In genomic region chr4:37469286-37469685, GRCh38 we compare ENCODE assay signal across 34 cellular contexts.
"Had no signal": no experiment of that assay in that cellular context is flagged by ENCODE, and none has a peak within 500 bp of the region (broad histone marks: within the 10 kb centered on the region; RNA-seq: fewer than 3 reads in every experiment).

No MANE protein-coding gene starts in this region.

- H3K9me3 ChIP-seq: adrenal gland, body of pancreas, breast epithelium had no signal

- H3K27ac Mint-ChIP-seq: activated B cell treated with CpG ODN at 0.5 μM for 24 hours; activated CD4-positive, alpha-beta memory T cell treated with anti-CD3 and anti-CD28 coated beads for 36 hours; activated CD4-positive, alpha-beta T cell treated with anti-CD3 and anti-CD28 coated beads, Interleukin-2, amount 10 ng/mL, durations not matched to agents 24 days and 14 days; activated CD8-positive, alpha-beta T cell treated with anti-CD3 and anti-CD28 coated beads for 36 hours; activated naive CD4-positive, alpha-beta T cell treated with anti-CD3 and anti-CD28 coated beads for 36 hours; activated naive CD4-positive, alpha-beta T cell treated with anti-CD3 and anti-CD28 coated beads, Interleukin-2, amount 50 U/mL, for 72 hours; activated naive CD8-positive, alpha-beta T cell treated with anti-CD3 and anti-CD28 coated beads for 36 hours; activated T-cell treated with anti-CD3 and anti-CD28 coated beads, Interleukin-2, amount 50 U/mL, for 72 hours; activated T-helper 1 cell treated with anti-CD3 and anti-CD28 coated beads, Interleukin-12 subunit alpha, Interleukin-12 subunit beta, Interleukin-2, Interleukin-4 antibody, amounts not matched to agents 30 ng/mL and 10 ng/mL and 1 ng/mL, durations not matched to agents 14 hours and 24 hours and 36 hours; activated T-helper 17 cell treated with anti-CD3 and anti-CD28 coated beads, Interleukin-2, amount 50 U/mL, for 72 hours; T-helper 1 cell treated with Interleukin-12 subunit alpha and Interleukin-12 subunit beta and Interleukin-4 antibody, amounts not matched to agents 30 μg/mL and 1 μg/mL, for 36 hours; T-helper 2 cell treated with Interferon-gamma antibody and Interleukin-4, amounts not matched to agents 5 μg/mL and 100 μg/mL, for 36 hours had no signal

- H3K4me1 Mint-ChIP-seq: activated CD4-positive, alpha-beta T cell treated with anti-CD3 and anti-CD28 coated beads, Interleukin-2, amount 10 ng/mL, durations not matched to agents 24 days and 14 days; activated T-helper 17 cell treated with anti-CD3 and anti-CD28 coated beads, Interleukin-2, amount 50 U/mL, for 72 hours had no signal

- H3K27me3 ChIP-seq: adrenal gland, body of pancreas, brain microvascular endothelial cell, breast epithelium had no signal

- H3K4me3 ChIP-seq: adrenal gland, body of pancreas, breast epithelium had no signal

- H3K4me3 Mint-ChIP-seq: activated B cell treated with CpG ODN at 0.5 μM for 24 hours; activated CD4-positive, alpha-beta memory T cell treated with anti-CD3 and anti-CD28 coated beads for 36 hours; activated CD4-positive, alpha-beta T cell treated with anti-CD3 and anti-CD28 coated beads, Interleukin-2, amount 10 ng/mL, durations not matched to agents 24 days and 14 days; activated CD8-positive, alpha-beta T cell treated with anti-CD3 and anti-CD28 coated beads for 36 hours; activated naive CD4-positive, alpha-beta T cell treated with anti-CD3 and anti-CD28 coated beads for 36 hours; activated naive CD8-positive, alpha-beta T cell treated with anti-CD3 and anti-CD28 coated beads for 36 hours; activated T-cell treated with anti-CD3 and anti-CD28 coated beads, Interleukin-2, amount 50 U/mL, for 4 hours; activated T-cell treated with anti-CD3 and anti-CD28 coated beads, Interleukin-2, amount 50 U/mL, for 72 hours; activated T-helper 1 cell treated with anti-CD3 and anti-CD28 coated beads, Interleukin-12 subunit alpha, Interleukin-12 subunit beta, Interleukin-2, Interleukin-4 antibody, amounts not matched to agents 30 ng/mL and 10 ng/mL and 1 ng/mL, durations not matched to agents 14 hours and 24 hours and 36 hours; activated T-helper 17 cell treated with anti-CD3 and anti-CD28 coated beads, Interleukin-2, amount 50 U/mL, for 72 hours; T-helper 1 cell treated with Interleukin-12 subunit alpha and Interleukin-12 subunit beta and Interleukin-4 antibody, amounts not matched to agents 30 μg/mL and 1 μg/mL, for 36 hours; T-helper 2 cell treated with Interferon-gamma antibody and Interleukin-4, amounts not matched to agents 5 μg/mL and 100 μg/mL, for 36 hours had no signal

- H3K36me3 ChIP-seq: adrenal gland, brain microvascular endothelial cell, breast epithelium had no signal

- H3K4me1 ChIP-seq: adrenal gland, breast epithelium had no signal

- H3K27ac ChIP-seq: adrenal gland, brain microvascular endothelial cell, breast epithelium, VCaP had no signal

- ATAC-seq: activated CD8-positive, alpha-beta T cell treated with anti-CD3 and anti-CD28 coated beads for 36 hours; activated naive CD4-positive, alpha-beta T cell treated with anti-CD3 and anti-CD28 coated beads, Interleukin-2, amount 50 U/mL, for 72 hours; activated T-cell treated with anti-CD3 and anti-CD28 coated beads, Interleukin-2, amount 50 U/mL, for 4 hours; activated T-cell treated with anti-CD3 and anti-CD28 coated beads, Interleukin-2, amount 50 U/mL, for 72 hours; activated T-helper 17 cell treated with anti-CD3 and anti-CD28 coated beads, Interleukin-2, amount 50 U/mL, for 72 hours; body of pancreas had no signal

- H3K9me3 Mint-ChIP-seq: activated B cell treated with CpG ODN at 0.5 μM for 24 hours; activated CD4-positive, alpha-beta memory T cell treated with anti-CD3 and anti-CD28 coated beads for 36 hours; activated CD4-positive, alpha-beta T cell treated with anti-CD3 and anti-CD28 coated beads, Interleukin-2, amount 10 ng/mL, durations not matched to agents 24 days and 14 days; activated CD8-positive, alpha-beta T cell treated with anti-CD3 and anti-CD28 coated beads for 36 hours; activated naive CD4-positive, alpha-beta T cell treated with anti-CD3 and anti-CD28 coated beads for 36 hours; activated naive CD4-positive, alpha-beta T cell treated with anti-CD3 and anti-CD28 coated beads, Interleukin-2, amount 50 U/mL, for 72 hours; activated naive CD8-positive, alpha-beta T cell treated with anti-CD3 and anti-CD28 coated beads for 36 hours; activated T-cell treated with anti-CD3 and anti-CD28 coated beads, Interleukin-2, amount 50 U/mL, for 4 hours; activated T-cell treated with anti-CD3 and anti-CD28 coated beads, Interleukin-2, amount 50 U/mL, for 72 hours; activated T-helper 1 cell treated with anti-CD3 and anti-CD28 coated beads, Interleukin-12 subunit alpha, Interleukin-12 subunit beta, Interleukin-2, Interleukin-4 antibody, amounts not matched to agents 30 ng/mL and 10 ng/mL and 1 ng/mL, durations not matched to agents 14 hours and 24 hours and 36 hours; activated T-helper 17 cell treated with anti-CD3 and anti-CD28 coated beads, Interleukin-2, amount 50 U/mL, for 72 hours; T-helper 1 cell treated with Interleukin-12 subunit alpha and Interleukin-12 subunit beta and Interleukin-4 antibody, amounts not matched to agents 30 μg/mL and 1 μg/mL, for 36 hours; T-helper 2 cell treated with Interferon-gamma antibody and Interleukin-4, amounts not matched to agents 5 μg/mL and 100 μg/mL, for 36 hours had no signal

- H3K36me3 Mint-ChIP-seq: activated CD4-positive, alpha-beta memory T cell treated with anti-CD3 and anti-CD28 coated beads for 36 hours; activated naive CD4-positive, alpha-beta T cell treated with anti-CD3 and anti-CD28 coated beads, Interleukin-2, amount 50 U/mL, for 72 hours; activated naive CD8-positive, alpha-beta T cell treated with anti-CD3 and anti-CD28 coated beads for 36 hours had no signal

- DNase-seq: activated B cell treated with CpG ODN at 0.5 μM for 24 hours; activated CD4-positive, alpha-beta memory T cell treated with anti-CD3 and anti-CD28 coated beads for 36 hours; activated CD4-positive, alpha-beta T cell treated with anti-CD3 and anti-CD28 coated beads for 4 hours; activated CD4-positive, alpha-beta T cell treated with anti-CD3 and anti-CD28 coated beads, Interleukin-2, amount 10 ng/mL, durations not matched to agents 24 days and 14 days; activated CD4-positive, alpha-beta T cell treated with anti-CD3 and anti-CD28 coated beads, Interleukin-2, amount 50 U/mL, for 1 hour; activated CD4-positive, alpha-beta T cell treated with anti-CD3 and anti-CD28 coated beads, Interleukin-2, amount 50 U/mL, for 4 hours; activated CD4-positive, CD25-positive, alpha-beta regulatory T cell treated with anti-CD3 and anti-CD28 coated beads, Interleukin-2, amount 50 U/mL, for 72 hours; activated CD8-positive, alpha-beta memory T cell treated with anti-CD3 and anti-CD28 coated beads, Interleukin-2, amount 50 U/mL, for 4 hours; activated CD8-positive, alpha-beta T cell treated with anti-CD3 and anti-CD28 coated beads for 36 hours; activated effector memory CD4-positive, alpha-beta T cell treated with anti-CD3 and anti-CD28 coated beads, Interleukin-2, amount 50 U/mL, for 16 hours; activated gamma-delta T cell treated with Interleukin-2 at 50 U/mL for 16 hours; activated naive CD4-positive, alpha-beta T cell; activated naive CD4-positive, alpha-beta T cell treated with anti-CD3 and anti-CD28 coated beads for 36 hours; activated naive CD4-positive, alpha-beta T cell treated with anti-CD3 and anti-CD28 coated beads, Interleukin-2, amount 50 U/mL, for 16 hours; activated naive CD8-positive, alpha-beta T cell treated with anti-CD3 and anti-CD28 coated beads for 36 hours; activated T-cell treated with anti-CD3 and anti-CD28 coated beads for 4 hours; activated T-cell treated with anti-CD3 and anti-CD28 coated beads, Interleukin-2, amount 50 U/mL, for 1 hour; activated T-cell treated with anti-CD3 and anti-CD28 coated beads, Interleukin-2, amount 50 U/mL, for 4 hours; activated T-cell treated with anti-CD3 and anti-CD28 coated beads, Interleukin-2, amount 50 U/mL, for 72 hours; adrenal gland; amniotic stem cell; aorta; body of pancreas; brain microvascular endothelial cell; central memory CD4-positive, alpha-beta T cell; T-helper 2 cell; T-helper 9 cell had no signal
